16 cellular contexts compared by ENCODE assay signal in genomic region chr2:52821631-52822030, GRCh38.
A peak's percentile ranks its signal among the peaks of the same experiment; 100 is the strongest.
DNase-seq lines count a peak whose midpoint lies in the region; ATAC-seq and TF ChIP-seq lines count a peak whose summit lies in the region.
"Had no signal": no experiment of that assay in that cellular context is flagged by ENCODE, and none has a peak within 500 bp of the region (broad histone marks: within the 10 kb centered on the region; RNA-seq: fewer than 3 reads in every experiment).

No MANE protein-coding gene starts in this region.

- no peaks in the 10 kb centered on the region for H3K79me2 ChIP-seq in OCI-LY1 (ENCODE audit: insufficient read depth, low read length)

- H3K9ac ChIP-seq in OCI-LY1 (ENCODE audit: low read length): no peak overlapping the region

- H3K4me1 ChIP-seq in cardiac muscle cell (ENCODE audit: low read depth): no peaks in the 10 kb centered on the region
- H3K4me1 ChIP-seq in right cardiac atrium (ENCODE audit: control insufficient read depth, insufficient read depth, low read length): no peaks in the 10 kb centered on the region
- H3K4me1 ChIP-seq in OCI-LY1 (ENCODE audit: insufficient read depth, low read length, severe bottlenecking): no peaks in the 10 kb centered on the region
- no peaks in the 10 kb centered on the region for H3K4me1 ChIP-seq in stomach
- H3K4me1 ChIP-seq: gastrocnemius medialis had no signal

- no peaks in the 10 kb centered on the region for H3K36me3 ChIP-seq in cardiac muscle cell
- no peaks in the 10 kb centered on the region for H3K36me3 ChIP-seq in OCI-LY1 (ENCODE audit: insufficient read depth, low read length)
- H3K36me3 ChIP-seq in stomach: no peaks in the 10 kb centered on the region
- H3K36me3 ChIP-seq: gastrocnemius medialis had no signal

- H3K27me3 ChIP-seq in cardiac muscle cell (no peaks in the 10 kb centered on the region), right cardiac atrium (ENCODE audit: control insufficient read depth, insufficient read depth) (no peaks in the 10 kb centered on the region), OCI-LY1 (ENCODE audit: insufficient read depth, low read length) (no peaks in the 10 kb centered on the region), stomach (no peaks in the 10 kb centered on the region)
- H3K27me3 ChIP-seq: gastrocnemius medialis had no signal

- H3K4me2 ChIP-seq in OCI-LY1 (ENCODE audit: low read length): no peak overlapping the region

- TF ChIP-seq CTCF in cardiac muscle cell (IDR thresholded peaks at IDR 0.05; ENCODE audit: low read depth, low read length) (peak; percentile 8), OCI-LY1 (IDR thresholded peaks at IDR 0.05; ENCODE audit: low read length) (peak; percentile 21; the same call in 1 of the 2 replicates), choroid plexus epithelial cell (conservative IDR thresholded peaks at IDR 0.05; ENCODE audit: low read depth, low read length) (peak; percentile 63), stomach (IDR thresholded peaks at IDR 0.05) (peak in 4 of 7 experiments; percentile 16 to 39 (median 20))

- no peak for TF ChIP-seq POLR2A in stomach (IDR thresholded peaks at IDR 0.05)

- TF ChIP-seq EP300 in stomach (IDR thresholded peaks at IDR 0.05): no peak

- DNase-seq in cardiac muscle cell (ENCODE audit: low read depth in 1 of 2, low spot score in 1 of 2): peak; percentile 0 to 14
- DNase-seq in right cardiac atrium: no peak
- DNase-seq in choroid plexus epithelial cell (ENCODE audit: low read depth): peak; percentile 46
- peak; percentile 35 for DNase-seq in stomach
- DNase-seq in activated CD8-positive, alpha-beta memory T cell treated with anti-CD3 and anti-CD28 coated beads, Interleukin-2, amount 50 U/mL, for 48 hours: no peak
- DNase-seq in GDM1 (lab: John Stamatoyannopoulos, UW): no peak
- DNase-seq: activated CD8-positive, alpha-beta T cell treated with anti-CD3 and anti-CD28 coated beads for 36 hours; gastrocnemius medialis; left cardiac atrium; NCI-H2107; nephron progenitor cell; RPMI8226; T1000 had no signal

- no peak overlapping the region for H2AFZ ChIP-seq in OCI-LY1 (ENCODE audit: low read length)

- H3F3A ChIP-seq in OCI-LY1 (ENCODE audit: insufficient read depth, low read length): no peaks in the 10 kb centered on the region

- intact Hi-C loops in right cardiac atrium (cut with DNase I) (no loop called here), stomach (cut with DNase I; ENCODE audit: low total_unique reads) (no loop called here)

- ATAC-seq in right cardiac atrium: no peak
- ATAC-seq in GM18502 (IDR thresholded peaks at IDR 0.05; ENCODE audit: poor library complexity, unreplicated experiment): no peak
- ATAC-seq: activated CD8-positive, alpha-beta T cell treated with anti-CD3 and anti-CD28 coated beads for 36 hours; gastrocnemius medialis; K562; left cardiac atrium had no signal

- H3K4me3 ChIP-seq in cardiac muscle cell: no peak overlapping the region
- H3K4me3 ChIP-seq in right cardiac atrium (ENCODE audit: low read length): no peak overlapping the region
- H3K4me3 ChIP-seq in OCI-LY1 (ENCODE audit: low read depth, low read length, poor library complexity, severe bottlenecking): no peak overlapping the region
- no peak overlapping the region for H3K4me3 ChIP-seq in choroid plexus epithelial cell (ENCODE audit: low read depth, low read length)
- H3K4me3 ChIP-seq in stomach: no peak overlapping the region
- H3K4me3 ChIP-seq: gastrocnemius medialis, K562 had no signal

- no peaks in the 10 kb centered on the region for H4K20me1 ChIP-seq in OCI-LY1 (ENCODE audit: insufficient read depth, low read length)

- H3K9me2 ChIP-seq in OCI-LY1 (ENCODE audit: low read depth, low read length): no peaks in the 10 kb centered on the region

- H3K27ac ChIP-seq in cardiac muscle cell (no peak overlapping the region), right cardiac atrium (ENCODE audit: low read length) (no peak overlapping the region), OCI-LY1 (ENCODE audit: low read depth, low read length, poor library complexity, severe bottlenecking) (no peak overlapping the region), stomach (no peak overlapping the region)
- H3K27ac ChIP-seq: gastrocnemius medialis had no signal

- H3K9me3 ChIP-seq in cardiac muscle cell (ENCODE audit: low read depth) (no peaks in the 10 kb centered on the region), right cardiac atrium (ENCODE audit: control insufficient read depth, low read length) (no peaks in the 10 kb centered on the region), OCI-LY1 (ENCODE audit: low read length) (no peaks in the 10 kb centered on the region), stomach (no peaks in the 10 kb centered on the region)
- H3K9me3 ChIP-seq: gastrocnemius medialis had no signal

Comparison
In these comparisons a context has a peak if more than half of its experiments do, and no peak if none do; other contexts are left out.
1. DNase-seq: peak in cardiac muscle cell (2 of 2), choroid plexus epithelial cell (single experiment) and stomach (single experiment); none in right cardiac atrium (0 of 3), activated CD8-positive, alpha-beta memory T cell treated with anti-CD3 and anti-CD28 coated beads, Interleukin-2, amount 50 U/mL, for 48 hours (single experiment) and GDM1 (single experiment).
2. CTCF ChIP-seq: peak in every context shown above with its lines; median percentile 63 in choroid plexus epithelial cell; 21 in OCI-LY1; 20 in stomach; 8 in cardiac muscle cell.